Comparison of ENCODE assay signal across 29 cellular contexts in genomic region chr1:236222616-236223015, GRCh38.
"Had no signal": no experiment of that assay in that cellular context is flagged by ENCODE, and none has a peak within 500 bp of the region (broad histone marks: within the 10 kb centered on the region; RNA-seq: fewer than 3 reads in every experiment).

No MANE protein-coding gene starts in this region.

- DNase-seq: dorsolateral prefrontal cortex; effector CD8-positive, alpha-beta T cell; endodermal cell; erythroblast; esophagus squamous epithelium; foreskin melanocyte; glutamatergic neuron; heart right ventricle; hippocampal formation; islet precursor cell; kidney glomerular epithelial cell; left colon; left ventricle myocardium superior; lower lobe of right lung; naive thymus-derived CD8-positive, alpha-beta T cell; nephron progenitor cell; nucleus accumbens; posterior cingulate gyrus; psoas muscle; right cardiac atrium; spleen; stimulated activated CD4-positive, alpha-beta T cell treated with anti-CD3 and anti-CD28 coated beads, Interleukin-4, amount 100 ng/mL, for 4 hours; stimulated activated naive CD8-positive, alpha-beta T cell treated with anti-CD3 and anti-CD28 coated beads, Interleukin-15, Interleukin-2, amounts not matched to agents 100 U/mL and 50 U/mL, for 24 hours; substantia nigra; testis; tibial artery had no signal

- H3K27ac Mint-ChIP-seq: endodermal cell; nephron progenitor cell; stimulated activated memory B cell treated with anti-CD40 and anti-IgM and Interleukin-4, amounts not matched to agents 10 μg/mL and 1 μg/mL and 100 μg/mL, for 72 hours; type B pancreatic cell had no signal

- H3K36me3 Mint-ChIP-seq: type B pancreatic cell had no signal

- FAIRE-seq: endothelial cell of umbilical vein had no signal

- H3K4me3 Mint-ChIP-seq: endodermal cell; naive thymus-derived CD8-positive, alpha-beta T cell; nephron progenitor cell; stimulated activated memory B cell treated with anti-CD40 and anti-IgM and Interleukin-4, amounts not matched to agents 10 μg/mL and 1 μg/mL and 100 μg/mL, for 72 hours; type B pancreatic cell had no signal

- H3K9me3 Mint-ChIP-seq: endodermal cell; naive thymus-derived CD8-positive, alpha-beta T cell; nephron progenitor cell; stimulated activated memory B cell treated with anti-CD40 and anti-IgM and Interleukin-4, amounts not matched to agents 10 μg/mL and 1 μg/mL and 100 μg/mL, for 72 hours; type B pancreatic cell had no signal

- ATAC-seq: heart right ventricle; left colon; left ventricle myocardium superior; lower lobe of right lung; naive thymus-derived CD8-positive, alpha-beta T cell; psoas muscle; right cardiac atrium; stimulated activated memory B cell treated with anti-CD40 and anti-IgM and Interleukin-4, amounts not matched to agents 10 μg/mL and 1 μg/mL and 100 μg/mL, for 72 hours; stimulated activated naive CD8-positive, alpha-beta T cell treated with anti-CD3 and anti-CD28 coated beads, Interleukin-15, Interleukin-2, amounts not matched to agents 100 U/mL and 50 U/mL, for 24 hours had no signal

- H3K27me3 Mint-ChIP-seq: naive thymus-derived CD8-positive, alpha-beta T cell; stimulated activated memory B cell treated with anti-CD40 and anti-IgM and Interleukin-4, amounts not matched to agents 10 μg/mL and 1 μg/mL and 100 μg/mL, for 72 hours; type B pancreatic cell had no signal

- H3K4me1 Mint-ChIP-seq: endodermal cell; nephron progenitor cell; stimulated activated memory B cell treated with anti-CD40 and anti-IgM and Interleukin-4, amounts not matched to agents 10 μg/mL and 1 μg/mL and 100 μg/mL, for 72 hours had no signal
